Comparison of ENCODE assay signal across 8 cellular contexts in the genomic region with DNA sequence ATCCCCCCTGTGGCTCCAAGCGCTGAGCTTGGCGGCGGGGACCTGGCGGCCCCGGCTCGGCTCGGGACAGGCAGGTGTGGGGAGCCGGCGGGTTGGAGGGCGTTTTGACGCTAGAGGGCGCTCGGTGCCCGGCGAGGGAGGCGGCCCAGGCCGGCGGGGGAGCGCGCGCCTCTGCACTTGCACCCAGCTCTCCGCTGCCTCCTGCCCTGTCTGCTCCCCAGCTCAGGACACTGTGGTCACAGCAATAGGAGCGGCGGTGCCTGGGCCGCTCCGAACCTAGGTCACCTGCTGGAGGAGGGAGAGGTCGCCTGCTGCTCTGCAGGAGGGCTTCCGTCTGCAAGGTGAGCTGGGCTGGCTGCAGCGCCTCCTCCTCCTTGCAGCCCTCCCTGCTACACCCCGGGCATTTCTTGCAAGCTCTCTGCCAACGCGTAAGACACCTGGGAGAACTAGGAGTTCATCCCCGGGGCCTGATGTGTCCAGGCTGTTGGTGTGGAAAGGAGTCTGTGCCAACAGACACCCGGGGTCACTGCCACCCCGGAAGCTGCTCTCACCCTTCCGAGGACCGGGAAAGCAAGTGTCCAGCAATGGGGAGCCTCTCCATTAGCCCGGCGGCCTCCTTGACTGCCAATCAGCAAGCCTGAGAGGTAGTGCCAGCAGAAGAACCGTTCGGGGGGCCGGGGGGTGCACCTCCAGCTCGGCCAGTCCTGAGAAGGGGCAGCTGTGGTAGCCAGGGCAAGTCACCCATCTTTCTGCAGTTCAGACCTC.
DNase-seq lines count a peak whose midpoint lies in the region; ATAC-seq and TF ChIP-seq lines count a peak whose summit lies in the region.

No MANE protein-coding gene starts in this region.

- H3K9ac ChIP-seq in iPS-18a (ENCODE audit: low read length), result no peak overlapping the region

- no peaks in the 10 kb centered on the region for H3K9me3 ChIP-seq in ascending aorta
- no peaks in the 10 kb centered on the region for H3K9me3 ChIP-seq in iPS-18a (ENCODE audit: control insufficient read depth, low read depth, low read length)
- H3K9me3 ChIP-seq in CD8-positive, alpha-beta T cell (ENCODE audit: low read length), result no peaks in the 10 kb centered on the region

- H3K27ac ChIP-seq in ascending aorta, result no peak overlapping the region
- no peak overlapping the region for H3K27ac ChIP-seq in iPS-18a (ENCODE audit: low read length)
- H3K27ac ChIP-seq in CD8-positive, alpha-beta T cell (ENCODE audit: low read depth, low read length), result no peak overlapping the region

- POLR2A ChIA-PET in CD8-positive, alpha-beta T cell (lab: Charles Lee), result no interaction called here

- H3K4me1 ChIP-seq in ascending aorta (no peaks in the 10 kb centered on the region), iPS-18a (ENCODE audit: control insufficient read depth, low read depth, low read length) (no peaks in the 10 kb centered on the region)
- no peaks in the 10 kb centered on the region for H3K4me1 ChIP-seq in CD8-positive, alpha-beta T cell (ENCODE audit: insufficient read depth, low read length)

- peaks cover 21% of the 10 kb centered on the region for H3K27me3 Mint-ChIP-seq in CD8-positive, alpha-beta T cell (ENCODE audit: low read depth)

- ATAC-seq in CD8-positive, alpha-beta T cell, result no peak
- no peak for ATAC-seq in HG03457 (IDR thresholded peaks at IDR 0.05; ENCODE audit: unreplicated experiment)

- H3K36me3 ChIP-seq in ascending aorta, result no peaks in the 10 kb centered on the region
- H3K36me3 ChIP-seq in iPS-18a (ENCODE audit: control insufficient read depth, low read depth, low read length), result no peaks in the 10 kb centered on the region
- H3K36me3 ChIP-seq in CD8-positive, alpha-beta T cell (ENCODE audit: insufficient read depth, low read length), result no peaks in the 10 kb centered on the region

- CTCF ChIA-PET in CD8-positive, alpha-beta T cell (lab: Charles Lee), result no interaction called here

- H3K4me3 ChIP-seq in ascending aorta, result no peak overlapping the region
- peak overlapping the region; percentile 50 for H3K4me3 ChIP-seq in iPS-18a (ENCODE audit: low read length)
- no peak overlapping the region for H3K4me3 ChIP-seq in CD8-positive, alpha-beta T cell (ENCODE audit: low read depth, low read length)

- DNase-seq in SKM-1 treated with dmso at 0.1 percent for 144 hours (lab: John Stamatoyannopoulos, UW; ENCODE audit: unreplicated experiment) (peak; percentile 3), SKM-1 (lab: John Stamatoyannopoulos, UW; ENCODE audit: unreplicated experiment) (no peak), NCI-H2029 treated with DMSO at 0.1 percent for 48 hours (lab: John Stamatoyannopoulos, UW) (peak; percentile 15), ascending aorta (ENCODE audit: low spot score in 2 of 2) (no peak)
- peak; percentile 42 to 55 for DNase-seq in stimulated activated CD4-positive, alpha-beta T cell treated with anti-CD3 and anti-CD28 coated beads, Interleukin-2, amount 100 ng/mL, for 48 hours
- DNase-seq in CD8-positive, alpha-beta T cell, result no peak

- peak in 2 of 3 experiments; percentile 10 to 37 for TF ChIP-seq CTCF in ascending aorta (IDR thresholded peaks at IDR 0.05)
- no peak for TF ChIP-seq CTCF in CD8-positive, alpha-beta T cell (IDR thresholded peaks at IDR 0.05)

- H3K9me3 Mint-ChIP-seq in CD8-positive, alpha-beta T cell, result peaks cover 9% of the 10 kb centered on the region

- no peak overlapping the region for H3K27ac Mint-ChIP-seq in CD8-positive, alpha-beta T cell

- H3K27me3 ChIP-seq in ascending aorta (no peaks in the 10 kb centered on the region), iPS-18a (ENCODE audit: control insufficient read depth, insufficient read depth, low read length) (peaks cover 6% of the 10 kb centered on the region)
- H3K27me3 ChIP-seq in CD8-positive, alpha-beta T cell (ENCODE audit: insufficient read depth, low read length), result no peaks in the 10 kb centered on the region

- intact Hi-C loops in ascending aorta (cut with DNase I), result no loop called here
- intact Hi-C loops in CD8-positive, alpha-beta T cell (cut with DNase I, micrococcal nuclease), result loop anchor here in 1 of 2 experiments (10.0 kb wide), 1 partner anchor 742 kb away; no protein-coding TSS in a partner anchor

- no peaks in the 10 kb centered on the region for H3K36me3 Mint-ChIP-seq in CD8-positive, alpha-beta T cell

- no peak overlapping the region for H3K4me3 Mint-ChIP-seq in CD8-positive, alpha-beta T cell

- no peaks in the 10 kb centered on the region for H3K4me1 Mint-ChIP-seq in CD8-positive, alpha-beta T cell (ENCODE audit: low read depth)

Comparison
In these comparisons a context has a peak if more than half of its experiments do, and no peak if none do; other contexts are left out.
1. DNase-seq: peak in SKM-1 treated with dmso at 0.1 percent for 144 hours (single experiment), NCI-H2029 treated with DMSO at 0.1 percent for 48 hours (single experiment) and stimulated activated CD4-positive, alpha-beta T cell treated with anti-CD3 and anti-CD28 coated beads, Interleukin-2, amount 100 ng/mL, for 48 hours (2 of 2); none in SKM-1 (single experiment), ascending aorta (0 of 2) and CD8-positive, alpha-beta T cell (0 of 7).